ENCODE assay signal across 1 cellular context in the genomic region with DNA sequence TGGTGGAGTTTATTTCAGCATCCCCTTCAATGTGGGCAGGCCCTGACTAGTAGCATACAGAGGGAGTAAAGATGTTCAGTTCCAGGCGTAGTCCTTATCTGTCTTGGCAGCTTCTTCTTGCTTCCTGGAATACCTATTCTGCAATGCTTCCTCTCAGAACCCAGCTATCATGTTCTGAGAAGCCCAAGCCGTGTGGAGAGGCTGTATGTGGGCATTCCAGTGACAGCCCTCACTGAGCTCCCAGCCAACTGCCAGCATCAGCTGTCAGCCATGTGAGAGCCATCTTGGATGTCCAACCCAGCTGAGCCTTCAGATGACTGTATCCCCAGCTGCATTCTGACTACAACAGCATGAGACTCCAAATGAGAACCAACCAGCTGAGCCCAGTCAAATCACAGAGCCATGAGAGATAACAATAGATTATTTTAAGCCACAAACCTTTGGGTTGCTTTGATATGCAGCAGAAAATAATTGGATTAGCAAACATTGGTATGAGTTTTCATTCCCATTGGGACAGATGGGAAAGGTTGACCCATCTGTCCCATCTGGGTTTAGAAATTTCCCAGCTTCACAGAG.
A peak's percentile ranks its signal among the peaks of the same experiment; 100 is the strongest.
TF ChIP-seq lines count a peak whose summit lies in the region.

No MANE protein-coding gene starts in this region.

TF ChIP-seq in HepG2, 621 proteins besides CTCF, POLR2A, EP300 and RAD21:
- no peak for TF ChIP-seq FOXM1 (CRISPR knock-in tag; IDR thresholded peaks at IDR 0.05)
- peak; percentile 85 for TF ChIP-seq ZNF331 (CRISPR knock-in tag; IDR thresholded peaks at IDR 0.05)
TF ChIP-seq in HepG2: peak in this region for 1.
